In genomic region chr15:101623367-101624304, GRCh38 we compare ENCODE assay signal across 1 cellular context.
A peak's percentile ranks its signal among the peaks of the same experiment; 100 is the strongest.
TF ChIP-seq lines count a peak whose summit lies in the region.

No MANE protein-coding gene starts in this region.

TF ChIP-seq in K562, 482 proteins besides CTCF, POLR2A, EP300 and RAD21 (continued from another document and continues in another):
- TF ChIP-seq, protein P1, sequence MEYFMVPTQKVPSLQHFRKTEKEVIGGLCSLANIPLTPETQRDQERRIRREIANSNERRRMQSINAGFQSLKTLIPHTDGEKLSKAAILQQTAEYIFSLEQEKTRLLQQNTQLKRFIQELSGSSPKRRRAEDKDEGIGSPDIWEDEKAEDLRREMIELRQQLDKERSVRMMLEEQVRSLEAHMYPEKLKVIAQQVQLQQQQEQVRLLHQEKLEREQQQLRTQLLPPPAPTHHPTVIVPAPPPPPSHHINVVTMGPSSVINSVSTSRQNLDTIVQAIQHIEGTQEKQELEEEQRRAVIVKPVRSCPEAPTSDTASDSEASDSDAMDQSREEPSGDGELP (CRISPR knock-in tag; IDR thresholded peaks at IDR 0.05; ENCODE audit: borderline replicate concordance) = no peak
- TF ChIP-seq ARID3A (IDR thresholded peaks at IDR 0.05; ENCODE audit: borderline replicate concordance, low read depth, low read length) (no peak), ZNF263 (CRISPR knock-in tag; IDR thresholded peaks at IDR 0.05; ENCODE audit: borderline replicate concordance) (no peak), RBBP5 (IDR thresholded peaks at IDR 0.05; ENCODE audit: borderline replicate concordance, insufficient read depth, low read length, poor library complexity, severe bottlenecking) (no peak), ELF1 (tag; IDR thresholded peaks at IDR 0.05) (no peak), MITF (IDR thresholded peaks at IDR 0.05) (no peak), U2AF2 (optimal IDR thresholded peaks at IDR 0.05; ENCODE audit: low read depth, low read length) (no peak), MIER1 (IDR thresholded peaks at IDR 0.05; ENCODE audit: low read depth) (peak; percentile 50; the same call in 1 of the 2 replicates), GTF2E2 (tag; IDR thresholded peaks at IDR 0.05) (no peak), ZBTB1 (CRISPR knock-in tag; IDR thresholded peaks at IDR 0.05; ENCODE audit: borderline replicate concordance, low read depth) (no peak), SRSF3 (IDR thresholded peaks at IDR 0.05; ENCODE audit: insufficient read depth, low read length) (no peak), ZC3H11A (IDR thresholded peaks at IDR 0.05; ENCODE audit: low read depth, low read length) (no peak), PRPF4 (IDR thresholded peaks at IDR 0.05; ENCODE audit: insufficient read depth, low read depth, low read length, poor library complexity, severe bottlenecking) (no peak), ETS2 (tag; IDR thresholded peaks at IDR 0.05; ENCODE audit: borderline replicate concordance, poor library complexity, severe bottlenecking) (no peak), CSDE1 (IDR thresholded peaks at IDR 0.05) (no peak), TGIF2 (CRISPR knock-in tag; IDR thresholded peaks at IDR 0.05) (no peak), PCBP1 (IDR thresholded peaks at IDR 0.05; ENCODE audit: low read depth, low read length, poor library complexity, severe bottlenecking) (no peak), HDAC8 (tag; IDR thresholded peaks at IDR 0.05) (no peak), NRF1 (conservative IDR thresholded peaks at IDR 0.05 in 1 of 2, IDR thresholded peaks at IDR 0.05 in 1 of 2) (no peak), ATF2 (CRISPR knock-in tag; IDR thresholded peaks at IDR 0.05) (no peak), STAT6 (CRISPR knock-in tag; IDR thresholded peaks at IDR 0.05) (no peak), KAT2B (IDR thresholded peaks at IDR 0.05; ENCODE audit: low read depth, low read length) (no peak), ZNF668 (CRISPR knock-in tag; IDR thresholded peaks at IDR 0.05) (no peak), IRF2 (CRISPR knock-in tag; IDR thresholded peaks at IDR 0.05) (no peak), DEAF1 (CRISPR knock-in tag; IDR thresholded peaks at IDR 0.05) (no peak), L3MBTL2 (IDR thresholded peaks at IDR 0.05) (no peak), SMARCA4 (IDR thresholded peaks at IDR 0.05) (no peak), ZNF445 (CRISPR knock-in tag; IDR thresholded peaks at IDR 0.05; ENCODE audit: low read depth) (no peak), HDAC1 (IDR thresholded peaks at IDR 0.05) (peak in 1 of 2 experiments; percentile 78; a peak in 1 of 4 replicates), EGR1 (conservative IDR thresholded peaks at IDR 0.05) (no peak), ILK (tag; IDR thresholded peaks at IDR 0.05; ENCODE audit: borderline replicate concordance, low read depth) (no peak), SMARCA5 (IDR thresholded peaks at IDR 0.05) (0 out of 2 replicates have a peak, but pooled peaks have one; percentile 22), MEF2D (tag; conservative IDR thresholded peaks at IDR 0.05; ENCODE audit: low read depth) (no peak), KHSRP (IDR thresholded peaks at IDR 0.05) (no peak), MLLT1 (IDR thresholded peaks at IDR 0.05) (0 out of 4 replicates have a peak, but pooled peaks of 1 of the 2 experiments have one; percentile 18)
- TF ChIP-seq, protein P2, sequence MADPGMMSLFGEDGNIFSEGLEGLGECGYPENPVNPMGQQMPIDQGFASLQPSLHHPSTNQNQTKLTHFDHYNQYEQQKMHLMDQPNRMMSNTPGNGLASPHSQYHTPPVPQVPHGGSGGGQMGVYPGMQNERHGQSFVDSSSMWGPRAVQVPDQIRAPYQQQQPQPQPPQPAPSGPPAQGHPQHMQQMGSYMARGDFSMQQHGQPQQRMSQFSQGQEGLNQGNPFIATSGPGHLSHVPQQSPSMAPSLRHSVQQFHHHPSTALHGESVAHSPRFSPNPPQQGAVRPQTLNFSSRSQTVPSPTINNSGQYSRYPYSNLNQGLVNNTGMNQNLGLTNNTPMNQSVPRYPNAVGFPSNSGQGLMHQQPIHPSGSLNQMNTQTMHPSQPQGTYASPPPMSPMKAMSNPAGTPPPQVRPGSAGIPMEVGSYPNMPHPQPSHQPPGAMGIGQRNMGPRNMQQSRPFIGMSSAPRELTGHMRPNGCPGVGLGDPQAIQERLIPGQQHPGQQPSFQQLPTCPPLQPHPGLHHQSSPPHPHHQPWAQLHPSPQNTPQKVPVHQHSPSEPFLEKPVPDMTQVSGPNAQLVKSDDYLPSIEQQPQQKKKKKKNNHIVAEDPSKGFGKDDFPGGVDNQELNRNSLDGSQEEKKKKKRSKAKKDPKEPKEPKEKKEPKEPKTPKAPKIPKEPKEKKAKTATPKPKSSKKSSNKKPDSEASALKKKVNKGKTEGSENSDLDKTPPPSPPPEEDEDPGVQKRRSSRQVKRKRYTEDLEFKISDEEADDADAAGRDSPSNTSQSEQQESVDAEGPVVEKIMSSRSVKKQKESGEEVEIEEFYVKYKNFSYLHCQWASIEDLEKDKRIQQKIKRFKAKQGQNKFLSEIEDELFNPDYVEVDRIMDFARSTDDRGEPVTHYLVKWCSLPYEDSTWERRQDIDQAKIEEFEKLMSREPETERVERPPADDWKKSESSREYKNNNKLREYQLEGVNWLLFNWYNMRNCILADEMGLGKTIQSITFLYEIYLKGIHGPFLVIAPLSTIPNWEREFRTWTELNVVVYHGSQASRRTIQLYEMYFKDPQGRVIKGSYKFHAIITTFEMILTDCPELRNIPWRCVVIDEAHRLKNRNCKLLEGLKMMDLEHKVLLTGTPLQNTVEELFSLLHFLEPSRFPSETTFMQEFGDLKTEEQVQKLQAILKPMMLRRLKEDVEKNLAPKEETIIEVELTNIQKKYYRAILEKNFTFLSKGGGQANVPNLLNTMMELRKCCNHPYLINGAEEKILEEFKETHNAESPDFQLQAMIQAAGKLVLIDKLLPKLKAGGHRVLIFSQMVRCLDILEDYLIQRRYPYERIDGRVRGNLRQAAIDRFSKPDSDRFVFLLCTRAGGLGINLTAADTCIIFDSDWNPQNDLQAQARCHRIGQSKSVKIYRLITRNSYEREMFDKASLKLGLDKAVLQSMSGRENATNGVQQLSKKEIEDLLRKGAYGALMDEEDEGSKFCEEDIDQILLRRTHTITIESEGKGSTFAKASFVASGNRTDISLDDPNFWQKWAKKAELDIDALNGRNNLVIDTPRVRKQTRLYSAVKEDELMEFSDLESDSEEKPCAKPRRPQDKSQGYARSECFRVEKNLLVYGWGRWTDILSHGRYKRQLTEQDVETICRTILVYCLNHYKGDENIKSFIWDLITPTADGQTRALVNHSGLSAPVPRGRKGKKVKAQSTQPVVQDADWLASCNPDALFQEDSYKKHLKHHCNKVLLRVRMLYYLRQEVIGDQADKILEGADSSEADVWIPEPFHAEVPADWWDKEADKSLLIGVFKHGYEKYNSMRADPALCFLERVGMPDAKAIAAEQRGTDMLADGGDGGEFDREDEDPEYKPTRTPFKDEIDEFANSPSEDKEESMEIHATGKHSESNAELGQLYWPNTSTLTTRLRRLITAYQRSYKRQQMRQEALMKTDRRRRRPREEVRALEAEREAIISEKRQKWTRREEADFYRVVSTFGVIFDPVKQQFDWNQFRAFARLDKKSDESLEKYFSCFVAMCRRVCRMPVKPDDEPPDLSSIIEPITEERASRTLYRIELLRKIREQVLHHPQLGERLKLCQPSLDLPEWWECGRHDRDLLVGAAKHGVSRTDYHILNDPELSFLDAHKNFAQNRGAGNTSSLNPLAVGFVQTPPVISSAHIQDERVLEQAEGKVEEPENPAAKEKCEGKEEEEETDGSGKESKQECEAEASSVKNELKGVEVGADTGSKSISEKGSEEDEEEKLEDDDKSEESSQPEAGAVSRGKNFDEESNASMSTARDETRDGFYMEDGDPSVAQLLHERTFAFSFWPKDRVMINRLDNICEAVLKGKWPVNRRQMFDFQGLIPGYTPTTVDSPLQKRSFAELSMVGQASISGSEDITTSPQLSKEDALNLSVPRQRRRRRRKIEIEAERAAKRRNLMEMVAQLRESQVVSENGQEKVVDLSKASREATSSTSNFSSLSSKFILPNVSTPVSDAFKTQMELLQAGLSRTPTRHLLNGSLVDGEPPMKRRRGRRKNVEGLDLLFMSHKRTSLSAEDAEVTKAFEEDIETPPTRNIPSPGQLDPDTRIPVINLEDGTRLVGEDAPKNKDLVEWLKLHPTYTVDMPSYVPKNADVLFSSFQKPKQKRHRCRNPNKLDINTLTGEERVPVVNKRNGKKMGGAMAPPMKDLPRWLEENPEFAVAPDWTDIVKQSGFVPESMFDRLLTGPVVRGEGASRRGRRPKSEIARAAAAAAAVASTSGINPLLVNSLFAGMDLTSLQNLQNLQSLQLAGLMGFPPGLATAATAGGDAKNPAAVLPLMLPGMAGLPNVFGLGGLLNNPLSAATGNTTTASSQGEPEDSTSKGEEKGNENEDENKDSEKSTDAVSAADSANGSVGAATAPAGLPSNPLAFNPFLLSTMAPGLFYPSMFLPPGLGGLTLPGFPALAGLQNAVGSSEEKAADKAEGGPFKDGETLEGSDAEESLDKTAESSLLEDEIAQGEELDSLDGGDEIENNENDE (IDR thresholded peaks at IDR 0.05; ENCODE audit: low read depth, low read length) = no peak
- TF ChIP-seq, protein P3, sequence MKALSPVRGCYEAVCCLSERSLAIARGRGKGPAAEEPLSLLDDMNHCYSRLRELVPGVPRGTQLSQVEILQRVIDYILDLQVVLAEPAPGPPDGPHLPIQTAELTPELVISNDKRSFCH (CRISPR knock-in tag; IDR thresholded peaks at IDR 0.05) = no peak
- TF ChIP-seq, protein P3 (tag; IDR thresholded peaks at IDR 0.05) = peak; percentile 97
